In genomic region chr18:23852236-23853045, GRCh38 we compare ENCODE assay signal across 21 cellular contexts.
DNase-seq lines count a peak whose midpoint lies in the region; ATAC-seq, FAIRE-seq and TF ChIP-seq lines count a peak whose summit lies in the region.
"Had no signal": no experiment of that assay in that cellular context is flagged by ENCODE, and none has a peak within 500 bp of the region (broad histone marks: within the 10 kb centered on the region; RNA-seq: fewer than 3 reads in every experiment).

No MANE protein-coding gene starts in this region.

- H3K27me3 ChIP-seq in GM12878 (replicated peaks in 1 of 2; ENCODE audit: control insufficient read depth in 2 of 2, insufficient read depth in 2 of 2, low read length in 1 of 2) = no peaks in the 10 kb centered on the region
- H3K27me3 ChIP-seq in osteoblast (ENCODE audit: insufficient read depth, low read length) = no peaks in the 10 kb centered on the region
- no peaks in the 10 kb centered on the region for H3K27me3 ChIP-seq in prostate gland (replicated peaks; ENCODE audit: insufficient read depth)
- H3K27me3 ChIP-seq: breast epithelium, gastroesophageal sphincter, neural progenitor cell, upper lobe of right lung had no signal

- peak; percentile 58 for ATAC-seq in GM12878
- no peak for ATAC-seq in HG03432 (IDR thresholded peaks at IDR 0.05; ENCODE audit: unreplicated experiment)
- ATAC-seq: gastroesophageal sphincter, K562, upper lobe of right lung had no signal

- TF ChIP-seq EP300 in GM12878 (IDR thresholded peaks at IDR 0.05; ENCODE audit: borderline replicate concordance in 1 of 2, control insufficient read depth in 1 of 2, low read depth in 2 of 2, low read length in 2 of 2) = no peak

- POLR2A ChIA-PET in GM12878 (lab: Charles Lee) = no interaction called here

- WGBS in GM12878 (ENCODE audit: insufficient coverage, insufficient replicate concordance, low lambda C conversion rate, missing lambda C conversion rate) = 44% methylated on average over 4 of the region's 4 CpGs
- WGBS in prostate gland = 97% methylated on average over 4 of the region's 4 CpGs

- SMC1A ChIA-PET in GM12878 (lab: Charles Lee; ENCODE audit: uncharacterized antibody, unreplicated experiment) = no interaction called here

- FAIRE-seq in GM12891 (lab: Jason Lieb, UNC) (peak; percentile 80), GM12878 (lab: Jason Lieb, UNC) (peak; percentile 83)
- FAIRE-seq: K562, RCC 7860, TTC549 had no signal

- H3K4me1 ChIP-seq in GM12878 (ENCODE audit: control insufficient read depth, insufficient read depth, low read length) (peaks cover 5% of the 10 kb centered on the region; the same call in 1 of the 2 replicates), osteoblast (ENCODE audit: insufficient read depth, low read length) (no peaks in the 10 kb centered on the region), prostate gland (replicated peaks) (no peaks in the 10 kb centered on the region)
- H3K4me1 ChIP-seq: breast epithelium, Caco-2, gastroesophageal sphincter, upper lobe of right lung had no signal

- TF ChIP-seq RAD21 in GM12878 (IDR thresholded peaks at IDR 0.05; ENCODE audit: insufficient read depth, low read depth, low read length) = no peak

- intact Hi-C loops in GM12878 (cut with micrococcal nuclease; ENCODE audit: unreplicated experiment) = no loop called here
- intact Hi-C loops in prostate gland (cut with DNase I) = no loop called here

- H3K36me3 ChIP-seq in GM12878 (ENCODE audit: control insufficient read depth in 2 of 2, insufficient read depth in 2 of 2, low read length in 1 of 2) = no peaks in the 10 kb centered on the region
- H3K36me3 ChIP-seq in osteoblast (ENCODE audit: insufficient read depth, low read length) = no peaks in the 10 kb centered on the region
- H3K36me3 ChIP-seq in prostate gland = no peaks in the 10 kb centered on the region
- H3K36me3 ChIP-seq: breast epithelium, neural progenitor cell had no signal

- H2AFZ ChIP-seq in GM12878 (ENCODE audit: control insufficient read depth, low read depth, low read length) = no peak overlapping the region
- no peak overlapping the region for H2AFZ ChIP-seq in osteoblast (ENCODE audit: low read length)
- H2AFZ ChIP-seq: neural progenitor cell had no signal

- TF ChIP-seq POLR2A in GM12891 (IDR thresholded peaks at IDR 0.05; ENCODE audit: low read depth, low read length) = no peak
- no peak for TF ChIP-seq POLR2A in GM12878 (IDR thresholded peaks at IDR 0.05; ENCODE audit: low read depth, low read length)
- TF ChIP-seq POLR2A in prostate gland (IDR thresholded peaks at IDR 0.05) = no peak

- peak overlapping the region; percentile 26; the same call in 1 of the 2 replicates for H3K4me2 ChIP-seq in GM12878 (ENCODE audit: control insufficient read depth, insufficient read depth)
- H3K4me2 ChIP-seq in osteoblast (ENCODE audit: insufficient read depth, low read length) = no peak overlapping the region
- H3K4me2 ChIP-seq: neural progenitor cell had no signal

- H3K79me2 ChIP-seq in GM12878 (ENCODE audit: control insufficient read depth, insufficient read depth, low read length) (no peaks in the 10 kb centered on the region), osteoblast (ENCODE audit: insufficient read depth, low read length) (no peaks in the 10 kb centered on the region)

- H3K27ac ChIP-seq in GM12878 (ENCODE audit: control insufficient read depth, insufficient read depth) = no peak overlapping the region
- no peak overlapping the region for H3K27ac ChIP-seq in osteoblast (ENCODE audit: low read depth, low read length)
- no peak overlapping the region for H3K27ac ChIP-seq in prostate gland
- H3K27ac ChIP-seq: breast epithelium, gastroesophageal sphincter, neural progenitor cell, upper lobe of right lung had no signal

- in situ Hi-C loops in GM12878 (cut with MboI) = no loop called here

- DNase-seq in Ammon's horn (ENCODE audit: low spot score) = peak; percentile 37
- no peak for DNase-seq in GM12891 (ENCODE audit: insufficient read length, low spot score)
- peak; percentile 74 for DNase-seq in NOMO-1 treated with DMSO at 0.1 percent for 48 hours (lab: John Stamatoyannopoulos, UW; ENCODE audit: unreplicated experiment)
- DNase-seq in GM12878 (ENCODE audit: low read depth, low spot score) = no peak
- DNase-seq in osteoblast (ENCODE audit: insufficient read length, low spot score, missing footprints) = no peak
- DNase-seq in prostate gland (ENCODE audit: low spot score) = no peak
- no peak for DNase-seq in activated CD4-positive, CD25-positive, alpha-beta regulatory T cell treated with anti-CD3 and anti-CD28 coated beads, Interleukin-2, amount 50 U/mL, for 72 hours
- DNase-seq: activated CD4-positive, alpha-beta T cell treated with anti-CD3 and anti-CD28 coated beads, Interleukin-2, amount 50 U/mL, for 1 hour; Caco-2; NCI-H1417 treated with DMSO at 0.1 percent for 48 hours; NCI-H526 treated with DMSO at 0.1 percent for 48 hours; stimulated activated CD4-positive, alpha-beta T cell treated with anti-CD3 and anti-CD28 coated beads, Interleukin-15, amount 100 ng/mL, for 24 hours; stimulated activated naive CD4-positive, alpha-beta T cell treated with Interleukin-2 at 50 U/mL for 16 hours; upper lobe of right lung had no signal

- no TSS peak for BruUV-seq in GM12878 (replicated peaks; lab: Mats Ljungman, UMichigan)

- H3K9me3 ChIP-seq in GM12878 (replicated peaks; ENCODE audit: control insufficient read depth, insufficient read depth, low read length) (no peaks in the 10 kb centered on the region), osteoblast (ENCODE audit: low read depth, low read length) (no peaks in the 10 kb centered on the region), prostate gland (no peaks in the 10 kb centered on the region)
- H3K9me3 ChIP-seq: breast epithelium, Caco-2, gastroesophageal sphincter, upper lobe of right lung had no signal

- TF ChIP-seq CTCF in GM12878 (IDR thresholded peaks at IDR 0.05 in 2 of 3, conservative IDR thresholded peaks at IDR 0.05 in 1 of 3; ENCODE audit: control insufficient read depth in 2 of 3, extremely low read depth in 1 of 3, insufficient read depth in 1 of 3, low read depth in 3 of 3, low read length in 3 of 3) (no peak), osteoblast (IDR thresholded peaks at IDR 0.05; ENCODE audit: extremely low read depth, low read depth, low read length) (no peak), prostate gland (IDR thresholded peaks at IDR 0.05) (no peak)

- H4K20me1 ChIP-seq in GM12878 (ENCODE audit: control insufficient read depth, insufficient read depth) = no peaks in the 10 kb centered on the region
- no peaks in the 10 kb centered on the region for H4K20me1 ChIP-seq in osteoblast (ENCODE audit: insufficient read depth, low read length)

- no peak overlapping the region for H3K9ac ChIP-seq in GM12878 (ENCODE audit: control insufficient read depth, insufficient read depth, low read length)
- H3K9ac ChIP-seq: neural progenitor cell had no signal

- RAD21 ChIA-PET in GM12878 (lab: Charles Lee; ENCODE audit: unreplicated experiment) = no interaction called here

- no peak overlapping the region for H3K4me3 ChIP-seq in GM12878
- no peak overlapping the region for H3K4me3 ChIP-seq in osteoblast (ENCODE audit: insufficient read depth, low read length)
- H3K4me3 ChIP-seq in prostate gland = no peak overlapping the region
- H3K4me3 ChIP-seq: breast epithelium, gastroesophageal sphincter, K562, neural progenitor cell, upper lobe of right lung had no signal

- CTCF ChIA-PET in GM12878 (lab: Yijun Ruan, JAX) = no interaction called here

TF ChIP-seq in GM12891, 5 proteins besides CTCF, POLR2A, EP300 and RAD21:
- TF ChIP-seq SPI1 (IDR thresholded peaks at IDR 0.05; ENCODE audit: low read depth, low read length) (peak; percentile 89), POLR2AphosphoS5 (IDR thresholded peaks at IDR 0.05; ENCODE audit: low read depth, low read length) (no peak)

TF ChIP-seq in GM12878, 131 proteins besides CTCF, POLR2A, EP300 and RAD21:
- TF ChIP-seq NBN (IDR thresholded peaks at IDR 0.05) (0 out of 2 replicates have a peak, but pooled peaks have one; percentile 23), YBX1 (IDR thresholded peaks at IDR 0.05) (no peak), IKZF2 (IDR thresholded peaks at IDR 0.05) (peak in 1 of 2 experiments; percentile 31; a peak in 1 of 4 replicates), SPI1 (IDR thresholded peaks at IDR 0.05; ENCODE audit: borderline replicate concordance, insufficient read depth, low read depth, low read length) (peak; percentile 78), BCL3 (IDR thresholded peaks at IDR 0.05; ENCODE audit: borderline replicate concordance, insufficient read depth, low read depth, low read length, poor library complexity, severe bottlenecking) (no peak), ATF7 (IDR thresholded peaks at IDR 0.05; ENCODE audit: low read depth) (peak; percentile 37; the same call in 1 of the 2 replicates), PKNOX1 (IDR thresholded peaks at IDR 0.05) (0 out of 2 replicates have a peak, but pooled peaks have one; percentile 23)
TF ChIP-seq in GM12878: peak in this region for 5.

Comparison
In these comparisons a context has a peak if more than half of its experiments do, and no peak if none do; other contexts are left out.
1. DNase-seq: peak in Ammon's horn (single experiment) and NOMO-1 treated with DMSO at 0.1 percent for 48 hours (single experiment); none in GM12891 (single experiment), GM12878 (single experiment), osteoblast (single experiment), prostate gland (single experiment) and activated CD4-positive, CD25-positive, alpha-beta regulatory T cell treated with anti-CD3 and anti-CD28 coated beads, Interleukin-2, amount 50 U/mL, for 72 hours (single experiment).